Comparison of ENCODE assay signal across 1 cellular context in genomic region chr12:77213316-77213715, GRCh38.
TF ChIP-seq lines count a peak whose summit lies in the region.

No MANE protein-coding gene starts in this region.

TF ChIP-seq in GM23338, 12 proteins besides CTCF, POLR2A, EP300 and RAD21 (continued from another document):
- TF ChIP-seq REST (IDR thresholded peaks at IDR 0.05; ENCODE audit: unreplicated experiment): no peak
- no peak for TF ChIP-seq ETS1 (IDR thresholded peaks at IDR 0.05)
- no peak for TF ChIP-seq JUNB (IDR thresholded peaks at IDR 0.05; ENCODE audit: unreplicated experiment)
- no peak for TF ChIP-seq POLR2AphosphoS5 (IDR thresholded peaks at IDR 0.05; ENCODE audit: low read depth)
TF ChIP-seq in GM23338: peak in this region for 0.
